9 cellular contexts compared by ENCODE assay signal in the genomic region with DNA sequence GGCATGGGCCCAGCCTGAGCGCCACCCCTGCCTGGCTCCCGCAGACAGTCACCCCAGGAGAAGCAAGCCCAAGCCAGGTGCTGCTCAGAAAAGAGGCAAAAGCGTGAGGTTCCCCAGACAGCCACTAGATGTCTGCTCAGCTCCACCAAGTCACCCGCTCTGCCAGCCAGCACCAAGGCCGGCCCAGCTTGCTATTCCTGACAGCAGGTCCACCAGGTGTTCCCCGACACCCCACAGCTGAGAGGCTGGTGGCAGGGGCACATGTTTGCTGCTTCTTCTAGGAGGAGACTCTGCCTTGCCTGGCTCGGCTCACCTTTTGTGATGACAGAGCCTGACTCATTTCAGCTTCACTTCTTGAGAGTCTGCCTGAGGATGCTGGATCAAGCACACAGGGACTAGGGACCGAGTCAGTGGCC.
DNase-seq lines count a peak whose midpoint lies in the region; ATAC-seq and FAIRE-seq lines count a peak whose summit lies in the region.
"Had no signal": no experiment of that assay in that cellular context is flagged by ENCODE, and none has a peak within 500 bp of the region (broad histone marks: within the 10 kb centered on the region; RNA-seq: fewer than 3 reads in every experiment).

No MANE protein-coding gene starts in this region.

- DNase-seq in Caki2 (ENCODE audit: low read depth) (peak; percentile 55), GM19239 (ENCODE audit: insufficient read length, low spot score) (peak; percentile 52), NCI-H510A treated with DMSO at 0.1 percent for 48 hours (lab: John Stamatoyannopoulos, UW) (peak; percentile 85), Right ventricle myocardium superior (peak; percentile 66), posterior cingulate gyrus (peak; percentile 53 to 97 (median 78))
- peak; percentile 17 to 34 for DNase-seq in activated T-cell treated with anti-CD3 and anti-CD28 coated beads, Interleukin-2, amount 50 U/mL, for 72 hours

- FAIRE-seq in GM19239 (lab: Jason Lieb, UNC): no peak
- FAIRE-seq: TTC549 had no signal

- H3K27me3 Mint-ChIP-seq in activated T-cell treated with anti-CD3 and anti-CD28 coated beads, Interleukin-2, amount 50 U/mL, for 72 hours (ENCODE audit: low read depth): no peaks in the 10 kb centered on the region

- in situ Hi-C loops in Caki2 (cut with HindIII; ENCODE audit: low pct_unique_long_range_greater_than_20kb, low sequenced_read_pairs): no loop called here

- H3K4me3 Mint-ChIP-seq in activated T-cell treated with anti-CD3 and anti-CD28 coated beads, Interleukin-2, amount 50 U/mL, for 72 hours: no peak overlapping the region

- no peaks in the 10 kb centered on the region for H3K36me3 Mint-ChIP-seq in activated T-cell treated with anti-CD3 and anti-CD28 coated beads, Interleukin-2, amount 50 U/mL, for 72 hours (ENCODE audit: insufficient read depth in 2 of 2)

- no peak overlapping the region for H3K27ac Mint-ChIP-seq in activated T-cell treated with anti-CD3 and anti-CD28 coated beads, Interleukin-2, amount 50 U/mL, for 72 hours

- ATAC-seq in HG03378 (IDR thresholded peaks at IDR 0.05; ENCODE audit: unreplicated experiment) (peak; percentile 74), Right ventricle myocardium superior (ENCODE audit: poor library complexity) (peak; percentile 92), HG03097 (IDR thresholded peaks at IDR 0.05; ENCODE audit: low FRiP score, unreplicated experiment) (no peak)
- ATAC-seq in activated T-cell treated with anti-CD3 and anti-CD28 coated beads, Interleukin-2, amount 50 U/mL, for 72 hours (replicated peaks in 1 of 2): peak; percentile 39 to 62

- intact Hi-C loops in Right ventricle myocardium superior (cut with DNase I): loop anchor here (5.0 to 10.0 kb wide), 2 partner anchors 304 to 437 kb away; no protein-coding TSS in a partner anchor
- intact Hi-C loops in posterior cingulate gyrus (cut with DNase I): loop anchor here (2.0 kb wide), 1 partner anchor 436 kb away; no protein-coding TSS in a partner anchor

- H3K9me3 Mint-ChIP-seq in activated T-cell treated with anti-CD3 and anti-CD28 coated beads, Interleukin-2, amount 50 U/mL, for 72 hours: no peaks in the 10 kb centered on the region

- H3K4me1 Mint-ChIP-seq in activated T-cell treated with anti-CD3 and anti-CD28 coated beads, Interleukin-2, amount 50 U/mL, for 72 hours (ENCODE audit: low read depth): no peaks in the 10 kb centered on the region

Comparison
In these comparisons a context has a peak if more than half of its experiments do, and no peak if none do; other contexts are left out.
1. DNase-seq: peak in every context shown above with its lines; median percentile 85 in NCI-H510A treated with DMSO at 0.1 percent for 48 hours; 78 in posterior cingulate gyrus; 66 in Right ventricle myocardium superior; 55 in Caki2; 52 in GM19239; 26 in activated T-cell treated with anti-CD3 and anti-CD28 coated beads, Interleukin-2, amount 50 U/mL, for 72 hours.